In the genomic region with DNA sequence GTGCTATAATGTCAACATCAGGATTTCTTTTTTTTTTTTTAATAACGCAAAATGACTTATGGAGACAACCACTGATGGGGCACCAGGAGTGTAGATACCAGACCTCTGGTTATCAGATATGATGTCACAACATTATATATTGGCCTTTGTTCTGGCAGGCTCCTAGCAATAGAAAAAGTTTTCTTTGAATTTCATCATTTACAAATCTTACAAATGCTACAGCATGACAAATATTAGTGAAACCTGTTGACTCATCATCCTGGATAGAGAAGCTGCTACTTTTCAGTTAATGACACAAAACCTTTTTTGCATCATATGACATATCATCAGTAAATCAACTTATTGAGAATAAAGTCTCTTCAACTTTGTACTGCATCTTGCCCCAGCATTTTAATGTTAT, we compare ENCODE assay signal across 27 cellular contexts. TPM values are rescaled to one million over a fixed set of nuclear protein-coding genes. Genes with fewer than 3 reads are reported as not detected.
DNase-seq lines count a peak whose midpoint lies in the region; ATAC-seq and TF ChIP-seq lines count a peak whose summit lies in the region.
"Had no signal": no experiment of that assay in that cellular context is flagged by ENCODE, and none has a peak within 500 bp of the region (broad histone marks: within the 10 kb centered on the region; RNA-seq: fewer than 3 reads in every experiment).

No MANE protein-coding gene starts in this region.

- peaks cover 16% of the 10 kb centered on the region for H3K4me1 Mint-ChIP-seq in activated naive CD4-positive, alpha-beta T cell treated with anti-CD3 and anti-CD28 coated beads, Interleukin-2, amount 10 ng/mL, durations not matched to agents 7 days and 5 days
- H3K4me1 Mint-ChIP-seq in activated naive CD8-positive, alpha-beta T cell (ENCODE audit: low read depth), result peaks cover 35% of the 10 kb centered on the region

- CTCF ChIA-PET in activated naive CD4-positive, alpha-beta T cell treated with anti-CD3 and anti-CD28 coated beads, Interleukin-2, amount 10 ng/mL, durations not matched to agents 7 days and 5 days (lab: Charles Lee), result no interaction called here

- H3K4me3 Mint-ChIP-seq in activated naive CD4-positive, alpha-beta T cell treated with anti-CD3 and anti-CD28 coated beads, Interleukin-2, amount 10 ng/mL, durations not matched to agents 7 days and 5 days, result no peak overlapping the region
- no peak overlapping the region for H3K4me3 Mint-ChIP-seq in activated naive CD8-positive, alpha-beta T cell
- H3K4me3 Mint-ChIP-seq: CD14-positive monocyte; nephron progenitor cell; T-helper 1 cell treated with Interleukin-12 subunit alpha and Interleukin-12 subunit beta and Interleukin-4 antibody, amounts not matched to agents 30 μg/mL and 1 μg/mL, for 36 hours had no signal

- peak overlapping the region in 1 of 2 donors; percentile 14 for H3K27ac Mint-ChIP-seq in activated naive CD4-positive, alpha-beta T cell treated with anti-CD3 and anti-CD28 coated beads, Interleukin-2, amount 50 U/mL, for 72 hours
- no peak overlapping the region for H3K27ac Mint-ChIP-seq in activated naive CD4-positive, alpha-beta T cell treated with anti-CD3 and anti-CD28 coated beads, Interleukin-2, amount 10 ng/mL, durations not matched to agents 7 days and 5 days
- H3K27ac Mint-ChIP-seq in activated naive CD8-positive, alpha-beta T cell, result peak overlapping the region; percentile 10
- H3K27ac Mint-ChIP-seq: nephron progenitor cell; T-helper 1 cell treated with Interleukin-12 subunit alpha and Interleukin-12 subunit beta and Interleukin-4 antibody, amounts not matched to agents 30 μg/mL and 1 μg/mL, for 36 hours had no signal

- H3K36me3 Mint-ChIP-seq in activated naive CD4-positive, alpha-beta T cell treated with anti-CD3 and anti-CD28 coated beads, Interleukin-2, amount 50 U/mL, for 72 hours, result peaks cover under 1 to 30% of the 10 kb centered on the region in 2 donors
- H3K36me3 Mint-ChIP-seq in activated naive CD4-positive, alpha-beta T cell treated with anti-CD3 and anti-CD28 coated beads, Interleukin-2, amount 10 ng/mL, durations not matched to agents 7 days and 5 days, result peaks cover 39% of the 10 kb centered on the region
- H3K36me3 Mint-ChIP-seq in activated naive CD8-positive, alpha-beta T cell, result peaks cover 5% of the 10 kb centered on the region

- H3K9me3 Mint-ChIP-seq in activated naive CD4-positive, alpha-beta T cell treated with anti-CD3 and anti-CD28 coated beads, Interleukin-2, amount 50 U/mL, for 72 hours, result no peaks in the 10 kb centered on the region
- H3K9me3 Mint-ChIP-seq in activated naive CD4-positive, alpha-beta T cell treated with anti-CD3 and anti-CD28 coated beads, Interleukin-2, amount 10 ng/mL, durations not matched to agents 7 days and 5 days, result no peaks in the 10 kb centered on the region
- H3K9me3 Mint-ChIP-seq in activated naive CD8-positive, alpha-beta T cell (ENCODE audit: low read depth), result no peaks in the 10 kb centered on the region
- H3K9me3 Mint-ChIP-seq: CD14-positive monocyte; nephron progenitor cell; T-helper 1 cell treated with Interleukin-12 subunit alpha and Interleukin-12 subunit beta and Interleukin-4 antibody, amounts not matched to agents 30 μg/mL and 1 μg/mL, for 36 hours had no signal

- no peak overlapping the region for H3K4me3 ChIP-seq in fibroblast of the aortic adventitia (ENCODE audit: low read depth, low read length)
- H3K4me3 ChIP-seq: colonic mucosa, gastrocnemius medialis, skin epidermis had no signal

- no peak for DNase-seq in activated naive CD4-positive, alpha-beta T cell treated with anti-CD3 and anti-CD28 coated beads, Interleukin-2, amount 50 U/mL, for 72 hours (ENCODE audit: low spot score in 2 of 2)
- DNase-seq in activated naive CD4-positive, alpha-beta T cell treated with anti-CD3 and anti-CD28 coated beads, Interleukin-2, amount 10 ng/mL, durations not matched to agents 7 days and 5 days, result no peak
- DNase-seq in fibroblast of the aortic adventitia (ENCODE audit: low read depth) (peak; percentile 57), Ammon's horn (ENCODE audit: low spot score) (no peak), GM19238 (ENCODE audit: insufficient read length, low spot score) (no peak)
- DNase-seq: activated CD4-positive, CD25-positive, alpha-beta regulatory T cell treated with anti-CD3 and anti-CD28 coated beads, Interleukin-2, amount 50 U/mL, for 72 hours; amygdala; Calu3; colonic mucosa; DND-41; effector CD8-positive, alpha-beta T cell; gastrocnemius medialis; left cardiac atrium; NCI-H1436 treated with DMSO at 0.1 percent for 48 hours; nephron progenitor cell; SK-N-SH; trophoblast cell had no signal

- no peak for TF ChIP-seq CTCF in fibroblast of the aortic adventitia (IDR thresholded peaks at IDR 0.05; ENCODE audit: insufficient read depth, low read length)

- peak; percentile 31 to 49 for ATAC-seq in activated naive CD4-positive, alpha-beta T cell treated with anti-CD3 and anti-CD28 coated beads, Interleukin-2, amount 50 U/mL, for 72 hours
- no peak for ATAC-seq in HG03196 (IDR thresholded peaks at IDR 0.05; ENCODE audit: unreplicated experiment)
- ATAC-seq: gastrocnemius medialis, HCT116, left cardiac atrium had no signal

- no peaks in the 10 kb centered on the region for H3K27me3 Mint-ChIP-seq in activated naive CD4-positive, alpha-beta T cell treated with anti-CD3 and anti-CD28 coated beads, Interleukin-2, amount 10 ng/mL, durations not matched to agents 7 days and 5 days
- H3K27me3 Mint-ChIP-seq in activated naive CD8-positive, alpha-beta T cell, result no peaks in the 10 kb centered on the region

RNA-seq across cellular contexts. Expression of gene THUMPD1, which starts 6.1 kb away (rescaled TPM):
- total RNA-seq in activated naive CD4-positive, alpha-beta T cell treated with anti-CD3 and anti-CD28 coated beads, Interleukin-2, amount 50 U/mL, for 72 hours, result 10 to 100 TPM; 40.4 to 42.5 TPM
- 17.3 and 58.2 TPM in 2 replicates for total RNA-seq in fibroblast of the aortic adventitia (ENCODE audit: low replicate concordance)

RNA-seq across cellular contexts. Expression of gene ACSM3, which starts 28.3 kb away (rescaled TPM):
- 10 to 100 TPM; 18.1 to 55.0 TPM for total RNA-seq in activated naive CD4-positive, alpha-beta T cell treated with anti-CD3 and anti-CD28 coated beads, Interleukin-2, amount 50 U/mL, for 72 hours
- 0.27 and 0.65 TPM in 2 replicates for total RNA-seq in fibroblast of the aortic adventitia (ENCODE audit: low replicate concordance)
- total RNA-seq: lung microvascular endothelial cell had no signal

RNA-seq across cellular contexts. Expression of gene ACSM1, which starts 38.0 kb away (rescaled TPM):
- total RNA-seq in activated naive CD4-positive, alpha-beta T cell treated with anti-CD3 and anti-CD28 coated beads, Interleukin-2, amount 50 U/mL, for 72 hours, result under 1 TPM; 0.31 to 0.55 TPM
- total RNA-seq in fibroblast of the aortic adventitia (ENCODE audit: low replicate concordance), result not detected in 2 replicates
- total RNA-seq: gastrocnemius medialis, left cardiac atrium, lung microvascular endothelial cell, NCI-H460, OCI-LY7, osteocyte had no signal

Comparison
In these comparisons a context has a peak if more than half of its experiments do, and no peak if none do; other contexts are left out.
1. RNA of gene ACSM3, which starts 28.3 kb away (total RNA-seq): 18.1 to 55.0 TPM in activated naive CD4-positive, alpha-beta T cell treated with anti-CD3 and anti-CD28 coated beads, Interleukin-2, amount 50 U/mL, for 72 hours; 0.27 to 0.65 TPM in fibroblast of the aortic adventitia; every median in the first group is over 10 times any median in the second.